ENCODE assay signal across 9 cellular contexts in genomic region chr3:13419356-13420050, GRCh38. TPM values are rescaled to one million over a fixed set of nuclear protein-coding genes. Genes with fewer than 3 reads are reported as not detected.
A peak's percentile ranks its signal among the peaks of the same experiment; 100 is the strongest.
DNase-seq lines count a peak whose midpoint lies in the region; ATAC-seq and TF ChIP-seq lines count a peak whose summit lies in the region.
"Had no signal": no experiment of that assay in that cellular context is flagged by ENCODE, and none has a peak within 500 bp of the region (broad histone marks: within the 10 kb centered on the region; RNA-seq: fewer than 3 reads in every experiment).

No MANE protein-coding gene starts in this region.

- peak; percentile 78 for DNase-seq in GM10266 (ENCODE audit: extremely low spot score)
- DNase-seq in H9: peak; percentile 47
- DNase-seq in MM.1S: peak; percentile 40
- DNase-seq in activated CD4-positive, alpha-beta memory T cell treated with anti-CD3 and anti-CD28 coated beads, Interleukin-2, amount 10 ng/mL, durations not matched to agents 7 days and 5 days: peak; percentile 60
- DNase-seq in effector memory CD4-positive, alpha-beta T cell: peak; percentile 31 to 44 (median 43)
- peak; percentile 26 for DNase-seq in mucosa of gallbladder (ENCODE audit: low spot score)
- DNase-seq in stimulated activated effector memory CD8-positive, alpha-beta T cell treated with anti-CD3 and anti-CD28 coated beads, Interleukin-12 subunit alpha, Interleukin-12 subunit beta, amount 100 ng/mL, for 72 hours (ENCODE audit: low spot score in 2 of 2): peak; percentile 42 to 79
- no peak for DNase-seq in NCI-H1436 (lab: John Stamatoyannopoulos, UW)

- peak overlapping the region; percentile 56 for H3K18ac ChIP-seq in H9 (ENCODE audit: insufficient read length, low read depth, low read length)

- no peaks in the 10 kb centered on the region for H3K36me3 ChIP-seq in MM.1S (replicated peaks; ENCODE audit: insufficient read depth, low read length)
- no peaks in the 10 kb centered on the region for H3K36me3 ChIP-seq in effector memory CD4-positive, alpha-beta T cell (ENCODE audit: control insufficient read depth, insufficient read depth, low read length)
- H3K36me3 ChIP-seq: SJSA1 had no signal

- no peak overlapping the region for H3K23ac ChIP-seq in H9 (ENCODE audit: insufficient read length, low read depth, low read length)

- H3K27me3 Mint-ChIP-seq in H9 (ENCODE audit: low read depth): peaks cover 14% of the 10 kb centered on the region
- H3K27me3 Mint-ChIP-seq in activated CD4-positive, alpha-beta memory T cell treated with anti-CD3 and anti-CD28 coated beads, Interleukin-2, amount 10 ng/mL, durations not matched to agents 7 days and 5 days: no peaks in the 10 kb centered on the region

- peaks cover 62% of the 10 kb centered on the region for H3F3A ChIP-seq in MM.1S (ENCODE audit: insufficient read depth, low read length)

- CTCF ChIA-PET in activated CD4-positive, alpha-beta memory T cell treated with anti-CD3 and anti-CD28 coated beads, Interleukin-2, amount 10 ng/mL, durations not matched to agents 7 days and 5 days (lab: Charles Lee): interaction anchor here (0.7 to 8.5 kb wide), 6 partner anchors 14 to 328 kb away, joined by 3 to 119 read pairs (median 4); no protein-coding TSS in a partner anchor

- peak overlapping the region; percentile 82 to 90 for H3K4me3 Mint-ChIP-seq in H9
- peak overlapping the region; percentile 85 for H3K4me3 Mint-ChIP-seq in activated CD4-positive, alpha-beta memory T cell treated with anti-CD3 and anti-CD28 coated beads, Interleukin-2, amount 10 ng/mL, durations not matched to agents 7 days and 5 days
- peak overlapping the region; percentile 89 for H3K4me3 Mint-ChIP-seq in stimulated activated effector memory CD8-positive, alpha-beta T cell treated with anti-CD3 and anti-CD28 coated beads, Interleukin-12 subunit alpha, Interleukin-12 subunit beta, amount 100 ng/mL, for 72 hours

- H3K9me2 ChIP-seq in MM.1S (replicated peaks; ENCODE audit: insufficient read depth, low read length): no peaks in the 10 kb centered on the region

- no peaks in the 10 kb centered on the region for H3K79me1 ChIP-seq in H9 (ENCODE audit: insufficient read depth, low read depth, low read length, poor library complexity, severe bottlenecking)

- 0 out of 7 replicates have a peak overlapping the region, but pooled peaks of 1 of the 3 experiments have one; percentile 68 for H3K27ac Mint-ChIP-seq in H9
- H3K27ac Mint-ChIP-seq in activated CD4-positive, alpha-beta memory T cell treated with anti-CD3 and anti-CD28 coated beads, Interleukin-2, amount 10 ng/mL, durations not matched to agents 7 days and 5 days: peak overlapping the region; percentile 97
- peak overlapping the region; percentile 91 for H3K27ac Mint-ChIP-seq in stimulated activated effector memory CD8-positive, alpha-beta T cell treated with anti-CD3 and anti-CD28 coated beads, Interleukin-12 subunit alpha, Interleukin-12 subunit beta, amount 100 ng/mL, for 72 hours

- H3K9ac ChIP-seq in H9 (ENCODE audit: extremely low read depth, insufficient read length, low read length) (peak overlapping the region; percentile 73), MM.1S (ENCODE audit: low read length) (peak overlapping the region; percentile 98)

- no peak overlapping the region for H3K56ac ChIP-seq in H9 (ENCODE audit: insufficient read length, low read depth, low read length)

- H4K20me1 ChIP-seq in H9 (ENCODE audit: control insufficient read depth, insufficient read depth, insufficient read length): peaks cover 5% of the 10 kb centered on the region
- peaks cover 31% of the 10 kb centered on the region for H4K20me1 ChIP-seq in MM.1S (ENCODE audit: insufficient read depth, low read length)

- peak overlapping the region; percentile 95 for H3K4me3 ChIP-seq in MM.1S (ENCODE audit: low read length)
- peak overlapping the region; percentile 58 for H3K4me3 ChIP-seq in effector memory CD4-positive, alpha-beta T cell (ENCODE audit: insufficient read depth, low read depth, low read length, poor library complexity, severe bottlenecking)
- H3K4me3 ChIP-seq: SJSA1 had no signal

- TF ChIP-seq CTCF in GM10266 (IDR thresholded peaks at IDR 0.05; ENCODE audit: control insufficient read depth, insufficient read depth, low read depth, missing control alignments) (peak; percentile 8), H9 (conservative IDR thresholded peaks at IDR 0.05) (no peak; the same call in 2 of the 3 replicates), MM.1S (IDR thresholded peaks at IDR 0.05; ENCODE audit: low read length) (no peak)

- H3K4me1 ChIP-seq in H9 (ENCODE audit: insufficient read depth, low read length): peaks cover 4% of the 10 kb centered on the region; the same call in 1 of the 2 replicates
- H3K4me1 ChIP-seq in MM.1S (ENCODE audit: low read length): peaks cover 52% of the 10 kb centered on the region
- H3K4me1 ChIP-seq in effector memory CD4-positive, alpha-beta T cell (ENCODE audit: control insufficient read depth, insufficient read depth, low read length, poor library complexity, severe bottlenecking): peaks cover 57% of the 10 kb centered on the region
- H3K4me1 ChIP-seq: SJSA1 had no signal

- no peak overlapping the region for H2BK120ac ChIP-seq in H9 (ENCODE audit: low read depth, low read length, poor library complexity, severe bottlenecking)

- H3T11ph ChIP-seq in H9 (ENCODE audit: low read length): no peak overlapping the region

- peaks cover 0 to 2% (median 0%) of the 10 kb centered on the region in 3 experiments; a peak in 2 of 7 replicates for H3K36me3 Mint-ChIP-seq in H9 (ENCODE audit: insufficient read depth in 1 of 3, low read depth in 3 of 3)
- H3K36me3 Mint-ChIP-seq in activated CD4-positive, alpha-beta memory T cell treated with anti-CD3 and anti-CD28 coated beads, Interleukin-2, amount 10 ng/mL, durations not matched to agents 7 days and 5 days (ENCODE audit: low read depth): peaks cover 39% of the 10 kb centered on the region
- peaks cover 52% of the 10 kb centered on the region for H3K36me3 Mint-ChIP-seq in stimulated activated effector memory CD8-positive, alpha-beta T cell treated with anti-CD3 and anti-CD28 coated beads, Interleukin-12 subunit alpha, Interleukin-12 subunit beta, amount 100 ng/mL, for 72 hours

- peak; percentile 76 for ATAC-seq in stimulated activated effector memory CD8-positive, alpha-beta T cell treated with anti-CD3 and anti-CD28 coated beads, Interleukin-12 subunit alpha, Interleukin-12 subunit beta, amount 100 ng/mL, for 72 hours

- H2BK12ac ChIP-seq in H9 (ENCODE audit: insufficient read length, low read depth, low read length): no peak overlapping the region

- H3K14ac ChIP-seq in H9 (ENCODE audit: insufficient read depth, low read length): peak overlapping the region; percentile 87

- no peak overlapping the region for H2BK5ac ChIP-seq in H9 (ENCODE audit: insufficient read length, low read length)

- no peaks in the 10 kb centered on the region for H3K27me3 ChIP-seq in H9 (ENCODE audit: insufficient read depth, low read length)
- H3K27me3 ChIP-seq in MM.1S (replicated peaks; ENCODE audit: insufficient read depth, low read length): no peaks in the 10 kb centered on the region
- no peaks in the 10 kb centered on the region for H3K27me3 ChIP-seq in effector memory CD4-positive, alpha-beta T cell (replicated peaks; ENCODE audit: control insufficient read depth, insufficient read depth, low read length, poor library complexity, severe bottlenecking)

- H3K9me3 ChIP-seq in H9 (ENCODE audit: control insufficient read depth, low read depth, low read length) (no peaks in the 10 kb centered on the region), MM.1S (replicated peaks; ENCODE audit: insufficient read depth, low read length) (no peaks in the 10 kb centered on the region)
- no peaks in the 10 kb centered on the region for H3K9me3 ChIP-seq in effector memory CD4-positive, alpha-beta T cell (ENCODE audit: control insufficient read depth, low read length)
- H3K9me3 ChIP-seq: SJSA1 had no signal

- H3K4me1 Mint-ChIP-seq in H9: peaks cover 20 to 31% of the 10 kb centered on the region in 2 experiments
- H3K4me1 Mint-ChIP-seq in activated CD4-positive, alpha-beta memory T cell treated with anti-CD3 and anti-CD28 coated beads, Interleukin-2, amount 10 ng/mL, durations not matched to agents 7 days and 5 days: peaks cover 59% of the 10 kb centered on the region
- H3K4me1 Mint-ChIP-seq in stimulated activated effector memory CD8-positive, alpha-beta T cell treated with anti-CD3 and anti-CD28 coated beads, Interleukin-12 subunit alpha, Interleukin-12 subunit beta, amount 100 ng/mL, for 72 hours: peaks cover 47% of the 10 kb centered on the region

- H3K4me2 ChIP-seq in H9 (ENCODE audit: insufficient read depth, insufficient read length, low read length) (peak overlapping the region; percentile 69), MM.1S (ENCODE audit: low read depth, low read length) (peak overlapping the region; percentile 87)

- no peak overlapping the region for H2AK5ac ChIP-seq in H9 (ENCODE audit: insufficient read length, low read length)

- H4K5ac ChIP-seq in H9 (ENCODE audit: insufficient read length, low read depth, low read length): no peak overlapping the region

- H3K79me2 ChIP-seq in H9 (ENCODE audit: insufficient read depth, low read length) (no peaks in the 10 kb centered on the region; the same call in 1 of the 2 replicates), MM.1S (ENCODE audit: low read length) (peaks cover 55% of the 10 kb centered on the region)

- POLR2A ChIA-PET in activated CD4-positive, alpha-beta memory T cell treated with anti-CD3 and anti-CD28 coated beads, Interleukin-2, amount 10 ng/mL, durations not matched to agents 7 days and 5 days (lab: Charles Lee): interaction anchor here (0.9 to 7.8 kb wide), 13 partner anchors 8 to 578 kb away, joined by 3 to 134 read pairs (median 7); partner anchors contain the start of genes HDAC11 and RPL32

- WGBS in H9 (ENCODE audit: extremely low coverage, insufficient read length, low lambda C conversion rate): no CpG with 5 or more reads among the region's 74 CpGs

- H4K91ac ChIP-seq in H9 (ENCODE audit: insufficient read length, low read depth, low read length): no peak overlapping the region

- no peak overlapping the region for H3K4ac ChIP-seq in H9 (ENCODE audit: low read depth, low read length)

- H2BK15ac ChIP-seq in H9 (ENCODE audit: low read depth, low read length): no peak overlapping the region

- no peak overlapping the region for H3K27ac ChIP-seq in H9 (ENCODE audit: insufficient read length, low read depth, low read length)
- H3K27ac ChIP-seq in MM.1S (ENCODE audit: low read length): peak overlapping the region; percentile 72
- peak overlapping the region; percentile 99 for H3K27ac ChIP-seq in effector memory CD4-positive, alpha-beta T cell (ENCODE audit: insufficient read depth, low read length, poor library complexity, severe bottlenecking)
- H3K27ac ChIP-seq: SJSA1 had no signal

- no peak overlapping the region for H2BK20ac ChIP-seq in H9 (ENCODE audit: low read depth, low read length, poor library complexity, severe bottlenecking)

- H4K8ac ChIP-seq in H9 (replicated peaks; ENCODE audit: insufficient read length, low read depth, low read length): no peak overlapping the region

- H2AFZ ChIP-seq in H9 (ENCODE audit: low read length): no peak overlapping the region
- H2AFZ ChIP-seq in MM.1S (ENCODE audit: low read length): no peak overlapping the region

- H3K23me2 ChIP-seq in H9 (ENCODE audit: insufficient read length, low read depth, low read length, poor library complexity, severe bottlenecking): peaks cover 10% of the 10 kb centered on the region

- no peaks in the 10 kb centered on the region; a peak in 1 of 5 replicates for H3K9me3 Mint-ChIP-seq in H9
- no peaks in the 10 kb centered on the region for H3K9me3 Mint-ChIP-seq in activated CD4-positive, alpha-beta memory T cell treated with anti-CD3 and anti-CD28 coated beads, Interleukin-2, amount 10 ng/mL, durations not matched to agents 7 days and 5 days
- H3K9me3 Mint-ChIP-seq in stimulated activated effector memory CD8-positive, alpha-beta T cell treated with anti-CD3 and anti-CD28 coated beads, Interleukin-12 subunit alpha, Interleukin-12 subunit beta, amount 100 ng/mL, for 72 hours: no peaks in the 10 kb centered on the region

RNA-seq across cellular contexts. Expression of gene NUP210, which starts 0.6 kb away (rescaled TPM):
- total RNA-seq in H9 (2021) (47.3 and 48.8 TPM in 2 replicates), mucosa of gallbladder (12.1 TPM)
- total RNA-seq in activated CD4-positive, alpha-beta memory T cell treated with anti-CD3 and anti-CD28 coated beads, Interleukin-2, amount 10 ng/mL, durations not matched to agents 7 days and 5 days: 100 to 1,000 TPM; 153 to 161 TPM
